Comparison of ENCODE assay signal across 8 cellular contexts in genomic region chr2:157839162-157839801, GRCh38. TPM values are rescaled to one million over a fixed set of nuclear protein-coding genes. Genes with fewer than 3 reads are reported as not detected.
DNase-seq lines count a peak whose midpoint lies in the region; ATAC-seq, FAIRE-seq and TF ChIP-seq lines count a peak whose summit lies in the region.

No MANE protein-coding gene starts in this region.

- H3K36me3 Mint-ChIP-seq in Calu3 (ENCODE audit: insufficient read depth, unreplicated experiment) (peaks cover 55% of the 10 kb centered on the region), brain (peaks cover 3% of the 10 kb centered on the region)

- no peaks in the 10 kb centered on the region for H3K9me3 Mint-ChIP-seq in Calu3 (ENCODE audit: low read depth, unreplicated experiment)
- no peaks in the 10 kb centered on the region for H3K9me3 Mint-ChIP-seq in brain

- H3K27ac Mint-ChIP-seq in Calu3 (ENCODE audit: unreplicated experiment) (peak overlapping the region; percentile 88), brain (peak overlapping the region; percentile 56 to 96 (median 84))

- H3K36me3 ChIP-seq in liver (ENCODE audit: control insufficient read depth in 4 of 4, insufficient read depth in 3 of 4, low read depth in 1 of 4, low read length in 3 of 4) (no peaks in the 10 kb centered on the region), kidney (ENCODE audit: control insufficient read depth in 1 of 2, insufficient read depth in 2 of 2, low read length in 2 of 2) (no peaks in the 10 kb centered on the region)

- no peaks in the 10 kb centered on the region for H3K9me3 ChIP-seq in liver (ENCODE audit: control insufficient read depth in 4 of 4, low read length in 3 of 4)
- H3K9me3 ChIP-seq in kidney (ENCODE audit: control insufficient read depth in 1 of 2, low read length in 2 of 2) = no peaks in the 10 kb centered on the region

- no peak for TF ChIP-seq RAD21 in liver (IDR thresholded peaks at IDR 0.05)

- no peak for FAIRE-seq in kidney (lab: Jason Lieb, UNC)

- no peaks in the 10 kb centered on the region for H3K27me3 ChIP-seq in liver (ENCODE audit: control insufficient read depth in 4 of 4, insufficient read depth in 4 of 4, low read length in 3 of 4)

- 71% methylated on average over 5 of the region's 5 CpGs for WGBS in liver

- H3K27me3 Mint-ChIP-seq in Calu3 (ENCODE audit: unreplicated experiment) = no peaks in the 10 kb centered on the region
- peaks cover 4% of the 10 kb centered on the region for H3K27me3 Mint-ChIP-seq in brain

- H3K4me3 Mint-ChIP-seq in Calu3 (ENCODE audit: low read depth, unreplicated experiment) (peak overlapping the region; percentile 36), brain (peak overlapping the region; percentile 23 to 75 (median 64))

- CTCF ChIA-PET in Calu3 (lab: Charles Lee) = interaction anchor here (1.2 to 1.6 kb wide), 3 partner anchors 9 to 37 kb away, joined by 3 to 6 read pairs (median 4); partner anchors contain the start of gene ACVR1

- in situ Hi-C loops in GM13976 (cut with MboI; ENCODE audit: low sequenced_read_pairs, unreplicated experiment) = no loop called here

- no TSS peak for BruUV-seq in Calu3 (replicated peaks; lab: Mats Ljungman, UMichigan)

- H3K4me1 ChIP-seq in liver (ENCODE audit: control insufficient read depth in 4 of 4, insufficient read depth in 4 of 4, low read length in 3 of 4) (peaks cover 24 to 77% (median 63%) of the 10 kb centered on the region in 4 donors), kidney (ENCODE audit: control insufficient read depth in 1 of 2, insufficient read depth in 1 of 2, low read depth in 1 of 2, low read length in 2 of 2) (peaks cover 37 to 66% of the 10 kb centered on the region in 2 donors)

- H3K4me1 Mint-ChIP-seq in Calu3 (ENCODE audit: low read depth, unreplicated experiment) (peaks cover 85% of the 10 kb centered on the region), brain (peaks cover 93% of the 10 kb centered on the region)

- TF ChIP-seq CTCF in Calu3 (IDR thresholded peaks at IDR 0.05; ENCODE audit: unreplicated experiment) (no peak), brain (conservative IDR thresholded peaks at IDR 0.05) (no peak), liver (IDR thresholded peaks at IDR 0.05; ENCODE audit: low read depth, low read length, missing input control) (no peak), GM13976 (IDR thresholded peaks at IDR 0.05; ENCODE audit: borderline replicate concordance, control extremely low read depth, extremely low read depth, insufficient read depth, missing control alignments) (no peak), kidney (IDR thresholded peaks at IDR 0.05; ENCODE audit: borderline replicate concordance, extremely low read depth, insufficient read depth) (no peak)

- H3K9ac ChIP-seq in liver (ENCODE audit: low read depth in 1 of 2, low read length in 2 of 2) (no peak overlapping the region), kidney (ENCODE audit: low read length in 2 of 2) (no peak overlapping the region)

- H3K4me3 ChIP-seq in liver (ENCODE audit: low read depth in 1 of 3, low read length in 3 of 3) = no peak overlapping the region
- peak overlapping the region in 1 of 2 donors; percentile 20 for H3K4me3 ChIP-seq in kidney (ENCODE audit: low read length in 2 of 2)

- intact Hi-C loops in Calu3 (cut with micrococcal nuclease; ENCODE audit: unreplicated experiment) = loop anchor here (2.0 to 5.0 kb wide), 2 partner anchors 33 to 54 kb away; no protein-coding TSS in a partner anchor
- intact Hi-C loops in kidney (cut with DNase I) = no loop called here

- ATAC-seq in GM19023 (IDR thresholded peaks at IDR 0.05; ENCODE audit: unreplicated experiment) = no peak
- no peak for ATAC-seq in GM18517 (IDR thresholded peaks at IDR 0.05; ENCODE audit: unreplicated experiment)

- DNase-seq in Calu3 (no peak), NCI-H2081 (lab: John Stamatoyannopoulos, UW) (peak; percentile 89 to 97), GM13976 (ENCODE audit: low spot score) (no peak), kidney (no peak)

- H3K27ac ChIP-seq in liver (ENCODE audit: low read depth in 1 of 2, low read length in 2 of 2) (peak overlapping the region; percentile 78 to 83), kidney (ENCODE audit: low read depth in 2 of 2, low read length in 2 of 2) (peak overlapping the region in 1 of 2 donors; percentile 76)

TF ChIP-seq in liver, 16 proteins besides CTCF, POLR2A, EP300 and RAD21:
- TF ChIP-seq FOXA2 (IDR thresholded peaks at IDR 0.05) = no peak
- TF ChIP-seq, protein P1, sequence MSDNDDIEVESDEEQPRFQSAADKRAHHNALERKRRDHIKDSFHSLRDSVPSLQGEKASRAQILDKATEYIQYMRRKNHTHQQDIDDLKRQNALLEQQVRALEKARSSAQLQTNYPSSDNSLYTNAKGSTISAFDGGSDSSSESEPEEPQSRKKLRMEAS (IDR thresholded peaks at IDR 0.05) = no peak
- no peak for TF ChIP-seq YY1 (IDR thresholded peaks at IDR 0.05)
TF ChIP-seq in liver: peak in this region for 0.

RNA-seq across cellular contexts. Expression of gene ACVR1, which starts 36.8 kb away (rescaled TPM):
- total RNA-seq in Calu3 (2022) = 62.0 and 71.3 TPM in 2 replicates
- 14.2 TPM for polyA plus RNA-seq in brain (ENCODE audit: insufficient read depth, low read depth, low replicate concordance)
- total RNA-seq in liver = 10 to 100 TPM in 1 of 2 donors, 1 to 10 TPM in 1; 9.3 to 20.4 TPM
- 1 to 10 TPM; 6.2 to 7.7 TPM for polyA plus RNA-seq in liver
- 38.3 TPM for total RNA-seq in kidney
- polyA plus RNA-seq in kidney (ENCODE audit: insufficient read depth, low read depth, low replicate concordance) = 16.3 TPM

Comparison
In these comparisons a context has a peak if more than half of its experiments do, and no peak if none do; other contexts are left out.
1. DNase-seq: peak in NCI-H2081 (2 of 2); none in Calu3 (single experiment), GM13976 (single experiment) and kidney (single experiment).